Comparison of ENCODE assay signal across 1 cellular context in genomic region chr14:65492277-65492676, GRCh38.
TF ChIP-seq lines count a peak whose summit lies in the region.

No MANE protein-coding gene starts in this region.

TF ChIP-seq in GM12878, 131 proteins besides CTCF, POLR2A, EP300 and RAD21:
- TF ChIP-seq HSF1 (IDR thresholded peaks at IDR 0.05; ENCODE audit: low read depth, low read length) = no peak
- peak; percentile 63; the same call in 1 of the 2 replicates for TF ChIP-seq SPI1 (IDR thresholded peaks at IDR 0.05; ENCODE audit: borderline replicate concordance, insufficient read depth, low read depth, low read length)
- TF ChIP-seq GABPA (IDR thresholded peaks at IDR 0.05; ENCODE audit: low read depth) = 0 out of 2 replicates have a peak, but pooled peaks have one; percentile 37
- no peak for TF ChIP-seq HDGF (IDR thresholded peaks at IDR 0.05)
- TF ChIP-seq TCF12 (IDR thresholded peaks at IDR 0.05; ENCODE audit: low read depth, low read length) = 0 out of 2 replicates have a peak, but pooled peaks have one; percentile 16
- TF ChIP-seq ZNF274 (IDR thresholded peaks at IDR 0.05; ENCODE audit: insufficient read depth, insufficient read length) = no peak
- no peak for TF ChIP-seq BCLAF1 (IDR thresholded peaks at IDR 0.05)
- no peak for TF ChIP-seq BHLHE40 (IDR thresholded peaks at IDR 0.05; ENCODE audit: borderline replicate concordance in 1 of 2, low read depth in 2 of 2, low read length in 1 of 2)
- no peak for TF ChIP-seq GATAD2B (conservative IDR thresholded peaks at IDR 0.05; ENCODE audit: low read depth)
